8 cellular contexts compared by ENCODE assay signal in genomic region chr10:67763499-67764011, GRCh38.
A peak's percentile ranks its signal among the peaks of the same experiment; 100 is the strongest.
DNase-seq lines count a peak whose midpoint lies in the region; ATAC-seq, FAIRE-seq and TF ChIP-seq lines count a peak whose summit lies in the region.

No MANE protein-coding gene starts in this region.

- H3K27me3 Mint-ChIP-seq in central memory CD8-positive, alpha-beta T cell = peaks cover 8% of the 10 kb centered on the region

- no peaks in the 10 kb centered on the region for H3K79me2 ChIP-seq in keratinocyte (ENCODE audit: control insufficient read depth, insufficient read depth, low read length)

- H3K9me3 ChIP-seq in keratinocyte (ENCODE audit: control insufficient read depth, low read depth, low read length) = no peaks in the 10 kb centered on the region

- no peaks in the 10 kb centered on the region for H3K27me3 ChIP-seq in keratinocyte (ENCODE audit: control insufficient read depth, extremely low read depth, insufficient read depth, low read length)

- H2AFZ ChIP-seq in keratinocyte (ENCODE audit: control insufficient read depth, low read length) = peak overlapping the region; percentile 99

- H3K27ac ChIP-seq in keratinocyte (ENCODE audit: control insufficient read depth, insufficient read depth, low read length) = no peak overlapping the region

- TF ChIP-seq CTCF in keratinocyte (optimal IDR thresholded peaks at IDR 0.05 in 1 of 3, IDR thresholded peaks at IDR 0.05 in 1 of 3, conservative IDR thresholded peaks at IDR 0.05 in 1 of 3; ENCODE audit: extremely low read depth in 1 of 3, insufficient read depth in 2 of 3, low read length in 3 of 3) = no peak

- peak overlapping the region; percentile 92 for H3K4me3 Mint-ChIP-seq in central memory CD8-positive, alpha-beta T cell

- peak overlapping the region; percentile 84 to 94 (median 94) for H3K4me3 ChIP-seq in keratinocyte (ENCODE audit: control insufficient read depth in 2 of 3, extremely low read depth in 1 of 3, insufficient read depth in 2 of 3, low read depth in 1 of 3, low read length in 3 of 3)

- H3K9me1 ChIP-seq in keratinocyte (ENCODE audit: control insufficient read depth, extremely low read depth, insufficient read depth, low read length) = no peaks in the 10 kb centered on the region

- H3K4me1 ChIP-seq in keratinocyte (ENCODE audit: control insufficient read depth, extremely low read depth, insufficient read depth, low read length) = peaks cover 5% of the 10 kb centered on the region

- peaks cover 26% of the 10 kb centered on the region for H3K36me3 Mint-ChIP-seq in central memory CD8-positive, alpha-beta T cell (ENCODE audit: insufficient read depth)

- DNase-seq in NCI-H2081 treated with DMSO at 0.1 percent for 48 hours (lab: John Stamatoyannopoulos, UW) (peak; percentile 2), keratinocyte (ENCODE audit: low read depth, low spot score) (no peak), GM19240 (ENCODE audit: insufficient read length, low spot score) (no peak)
- peak; percentile 76 for DNase-seq in activated CD4-positive, CD25-positive, alpha-beta regulatory T cell treated with anti-CD3 and anti-CD28 coated beads, Interleukin-2, amount 50 U/mL, for 72 hours
- DNase-seq in central memory CD8-positive, alpha-beta T cell (ENCODE audit: low spot score in 2 of 2) = peak; percentile 52 to 63
- DNase-seq in stimulated activated CD4-positive, alpha-beta T cell treated with anti-CD3 and anti-CD28 coated beads, Interleukin-15, amount 100 ng/mL, for 1 hour (ENCODE audit: low read depth in 1 of 2, low spot score in 1 of 2) = peak; percentile 65 to 71

- H3K4me2 ChIP-seq in keratinocyte (ENCODE audit: control insufficient read depth, extremely low read depth, insufficient read depth, low read depth, low read length) = peak overlapping the region; percentile 92

- peaks cover 5% of the 10 kb centered on the region for H3K9me3 Mint-ChIP-seq in central memory CD8-positive, alpha-beta T cell

- ATAC-seq in GM18498 (IDR thresholded peaks at IDR 0.05; ENCODE audit: unreplicated experiment) (peak; percentile 35), HG02852 (IDR thresholded peaks at IDR 0.05; ENCODE audit: unreplicated experiment) (peak; percentile 30)
- peak; percentile 31 for ATAC-seq in central memory CD8-positive, alpha-beta T cell (replicated peaks; ENCODE audit: extremely low read depth, poor library complexity, severe bottlenecking)

- H3K27ac Mint-ChIP-seq in central memory CD8-positive, alpha-beta T cell (ENCODE audit: low read depth) = peak overlapping the region; percentile 100

- no peaks in the 10 kb centered on the region for H4K20me1 ChIP-seq in keratinocyte (ENCODE audit: control insufficient read depth, extremely low read depth, insufficient read depth, low read length)

- peaks cover 14% of the 10 kb centered on the region for H3K4me1 Mint-ChIP-seq in central memory CD8-positive, alpha-beta T cell

- dilution Hi-C loops in keratinocyte (cut with MboI; ENCODE audit: extremely low pct_ligation_motif_present, low sequenced_read_pairs) = no loop called here

- H3K36me3 ChIP-seq in keratinocyte (ENCODE audit: control insufficient read depth in 2 of 2, extremely low read depth in 1 of 2, insufficient read depth in 2 of 2, low read length in 2 of 2) = no peaks in the 10 kb centered on the region

- no peak for FAIRE-seq in keratinocyte (lab: Jason Lieb, UNC)

- H3K9ac ChIP-seq in keratinocyte (ENCODE audit: control insufficient read depth, extremely low read depth, insufficient read depth, low read length) = no peak overlapping the region

Comparison
In these comparisons a context has a peak if more than half of its experiments do, and no peak if none do; other contexts are left out.
1. DNase-seq: peak in NCI-H2081 treated with DMSO at 0.1 percent for 48 hours (single experiment), activated CD4-positive, CD25-positive, alpha-beta regulatory T cell treated with anti-CD3 and anti-CD28 coated beads, Interleukin-2, amount 50 U/mL, for 72 hours (single experiment), central memory CD8-positive, alpha-beta T cell (2 of 2) and stimulated activated CD4-positive, alpha-beta T cell treated with anti-CD3 and anti-CD28 coated beads, Interleukin-15, amount 100 ng/mL, for 1 hour (2 of 2); none in keratinocyte (single experiment) and GM19240 (single experiment).
2. Peak in every context shown above with its lines, with median percentiles within 50 percentile points of each other: ATAC-seq.